Comparison of ENCODE assay signal across 27 cellular contexts in the genomic region with DNA sequence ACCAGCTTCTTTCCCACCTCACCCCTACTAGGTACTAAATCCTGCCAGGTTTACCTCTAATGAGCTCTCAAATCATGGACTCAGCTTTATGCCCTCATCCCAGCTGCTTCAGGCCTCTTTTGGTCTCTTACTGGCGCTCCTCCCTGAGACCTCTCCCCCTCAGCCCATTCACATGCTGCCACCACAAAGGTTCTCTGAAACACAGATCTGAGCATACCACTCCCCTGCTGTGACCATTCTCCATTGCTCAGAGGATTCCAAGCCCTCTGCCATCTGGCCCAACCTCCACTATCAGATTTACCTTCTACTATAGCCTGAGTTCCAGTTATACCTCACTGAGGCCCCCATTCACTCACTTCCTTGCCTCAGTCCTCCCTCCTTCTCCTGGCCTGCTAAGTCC.
A peak's percentile ranks its signal among the peaks of the same experiment; 100 is the strongest.
DNase-seq lines count a peak whose midpoint lies in the region; ATAC-seq and TF ChIP-seq lines count a peak whose summit lies in the region.
"Had no signal": no experiment of that assay in that cellular context is flagged by ENCODE, and none has a peak within 500 bp of the region (broad histone marks: within the 10 kb centered on the region; RNA-seq: fewer than 3 reads in every experiment).

No MANE protein-coding gene starts in this region.

- H3K4me3 ChIP-seq in Karpas-422 (ENCODE audit: low read length) (no peak overlapping the region), neuronal stem cell (ENCODE audit: low read length in 2 of 2) (no peak overlapping the region), WERI-Rb-1 (ENCODE audit: low read depth, low read length) (no peak overlapping the region)
- H3K4me3 ChIP-seq: MG63, spleen, suprapubic skin, vagina had no signal

- no peak overlapping the region for H2BK5ac ChIP-seq in neuronal stem cell (ENCODE audit: low read length)

- peaks cover 63% of the 10 kb centered on the region for H3K79me2 ChIP-seq in Karpas-422 (ENCODE audit: low read length)

- WGBS in neuronal stem cell (ENCODE audit: extremely low coverage in 2 of 2, insufficient read length in 2 of 2, insufficient replicate concordance in 1 of 2), 2 donors = no CpG with 5 or more reads among the region's 1 CpG

- H4K20me1 ChIP-seq in Karpas-422 (ENCODE audit: insufficient read depth, low read depth, low read length) = no peaks in the 10 kb centered on the region

- H4K91ac ChIP-seq in neuronal stem cell (ENCODE audit: low read depth, low read length, poor library complexity) = no peak overlapping the region

- H3K9me2 ChIP-seq in Karpas-422 (replicated peaks; ENCODE audit: insufficient read depth, low read length) = no peaks in the 10 kb centered on the region

- H3K36me3 ChIP-seq in Karpas-422 (ENCODE audit: insufficient read depth, low read length) (0 out of 2 replicates have a peak, but pooled peaks cover 7% of the 10 kb centered on the region), neuronal stem cell (replicated peaks in 1 of 2; ENCODE audit: control insufficient read depth in 2 of 2, insufficient read depth in 2 of 2, low read length in 2 of 2) (no peaks in the 10 kb centered on the region), WERI-Rb-1 (no peaks in the 10 kb centered on the region)
- H3K36me3 ChIP-seq: MG63, suprapubic skin, vagina had no signal

- H3K4me2 ChIP-seq in Karpas-422 (ENCODE audit: low read depth, low read length, poor library complexity, severe bottlenecking) = no peak overlapping the region
- H3K4me2 ChIP-seq in neuronal stem cell (ENCODE audit: insufficient read depth, low read length, poor library complexity, severe bottlenecking) = no peak overlapping the region

- CTCF ChIA-PET in activated CD4-positive, alpha-beta T cell treated with anti-CD3 and anti-CD28 coated beads for 36 hours (lab: Charles Lee) = interaction anchor here (1.4 to 3.2 kb wide), 8 partner anchors 8 to 225 kb away, joined by 4 to 17 read pairs (median 8); no protein-coding TSS in a partner anchor

- no peak overlapping the region for H3K9ac ChIP-seq in Karpas-422 (ENCODE audit: low read length)
- no peak overlapping the region for H3K9ac ChIP-seq in neuronal stem cell (ENCODE audit: low read depth, low read length, poor library complexity)

- no peak overlapping the region for H2AK5ac ChIP-seq in neuronal stem cell (ENCODE audit: low read depth, low read length)

- no peaks in the 10 kb centered on the region for H3K79me1 ChIP-seq in neuronal stem cell (ENCODE audit: low read depth, low read length)

- H3K27me3 Mint-ChIP-seq in activated CD4-positive, alpha-beta T cell treated with anti-CD3 and anti-CD28 coated beads for 36 hours = no peaks in the 10 kb centered on the region
- no peaks in the 10 kb centered on the region for H3K27me3 Mint-ChIP-seq in activated naive CD8-positive, alpha-beta T cell treated with anti-CD3 and anti-CD28 coated beads, Interleukin-2, amount 50 U/mL, for 24 hours
- no peaks in the 10 kb centered on the region for H3K27me3 Mint-ChIP-seq in natural killer cell (ENCODE audit: low read depth in 2 of 2)
- H3K27me3 Mint-ChIP-seq: brain had no signal

- no peak overlapping the region for H3K18ac ChIP-seq in neuronal stem cell (ENCODE audit: low read length)

- no peak overlapping the region for H2BK15ac ChIP-seq in neuronal stem cell (ENCODE audit: low read length)

- H3K27me3 ChIP-seq in Karpas-422 (ENCODE audit: low read length) (no peaks in the 10 kb centered on the region), neuronal stem cell (ENCODE audit: control insufficient read depth in 3 of 3, insufficient read depth in 3 of 3, low read depth in 1 of 3, low read length in 3 of 3) (no peaks in the 10 kb centered on the region), WERI-Rb-1 (ENCODE audit: insufficient read depth, low read depth, severe bottlenecking) (no peaks in the 10 kb centered on the region)
- H3K27me3 ChIP-seq: foreskin keratinocyte, MG63, spleen, suprapubic skin, vagina had no signal

- H3K27ac ChIP-seq in Karpas-422 (ENCODE audit: low read length) (peak overlapping the region; percentile 80), neuronal stem cell (replicated peaks; ENCODE audit: low read length) (no peak overlapping the region), WERI-Rb-1 (no peak overlapping the region)
- H3K27ac ChIP-seq: epithelial cell of prostate, foreskin keratinocyte, suprapubic skin, vagina had no signal

- H2AFZ ChIP-seq in Karpas-422 (ENCODE audit: low read length) (no peak overlapping the region), neuronal stem cell (ENCODE audit: low read length) (no peak overlapping the region)

- H3K23ac ChIP-seq in neuronal stem cell (ENCODE audit: low read depth, low read length, poor library complexity) = no peak overlapping the region

- H3K9me3 Mint-ChIP-seq in activated CD4-positive, alpha-beta T cell treated with anti-CD3 and anti-CD28 coated beads for 36 hours (ENCODE audit: low read depth) = no peaks in the 10 kb centered on the region
- H3K9me3 Mint-ChIP-seq in activated naive CD8-positive, alpha-beta T cell treated with anti-CD3 and anti-CD28 coated beads, Interleukin-2, amount 50 U/mL, for 24 hours = peaks cover 3% of the 10 kb centered on the region
- H3K9me3 Mint-ChIP-seq in natural killer cell = no peaks in the 10 kb centered on the region
- H3K9me3 Mint-ChIP-seq: brain had no signal

- DNase-seq in activated CD4-positive, alpha-beta T cell treated with anti-CD3 and anti-CD28 coated beads for 36 hours = no peak
- DNase-seq in activated CD4-positive, alpha-beta T cell treated with anti-CD3 and anti-CD28 coated beads, Interleukin-2, amount 50 U/mL, for 48 hours = no peak
- DNase-seq in Karpas-422 (no peak), natural killer cell (no peak), pons (ENCODE audit: low spot score) (no peak), neuronal stem cell (ENCODE audit: low spot score) (no peak), WERI-Rb-1 (no peak)
- no peak for DNase-seq in activated naive CD8-positive, alpha-beta T cell treated with anti-CD3 and anti-CD28 coated beads, Interleukin-2, amount 50 U/mL, for 24 hours
- DNase-seq: activated CD8-positive, alpha-beta memory T cell treated with anti-CD3 and anti-CD28 coated beads, Interleukin-2, amount 50 U/mL, for 4 hours; activated naive CD4-positive, alpha-beta T cell treated with Interleukin-2 at 50 U/mL for 16 hours; C1 segment of cervical spinal cord; cortex of kidney; foreskin keratinocyte; HCEC 1CT; MG63; midbrain; NCI-H1436; NCI-H2171; NCI-H69; OCI-M1; SIG-M5; spleen; stimulated activated CD4-positive, alpha-beta T cell treated with anti-CD3 and anti-CD28 coated beads, Interleukin-4, amount 100 ng/mL, for 4 hours had no signal

- H2BK12ac ChIP-seq in neuronal stem cell (ENCODE audit: low read length) = no peak overlapping the region

- H3K4ac ChIP-seq in neuronal stem cell (ENCODE audit: low read length) = no peak overlapping the region

- H3K4me1 ChIP-seq in Karpas-422 (ENCODE audit: low read length) (peaks cover 95% of the 10 kb centered on the region), neuronal stem cell (ENCODE audit: control insufficient read depth in 2 of 2, insufficient read depth in 1 of 2, low read depth in 1 of 2, low read length in 2 of 2) (peaks cover 0 to 2% of the 10 kb centered on the region in 2 donors)
- H3K4me1 ChIP-seq: suprapubic skin had no signal

- intact Hi-C loops in activated CD4-positive, alpha-beta T cell treated with anti-CD3 and anti-CD28 coated beads for 36 hours (cut with DNase I, micrococcal nuclease) = loop anchor here in 1 of 2 experiments (5.0 kb wide), 1 partner anchor 171 kb away; no protein-coding TSS in a partner anchor
- intact Hi-C loops in natural killer cell (cut with micrococcal nuclease) = no loop called here

- TF ChIP-seq CTCF in natural killer cell (IDR thresholded peaks at IDR 0.05) (no peak), WERI-Rb-1 (IDR thresholded peaks at IDR 0.05; ENCODE audit: low read depth, low read length) (no peak)

- no peak overlapping the region for H3K4me3 Mint-ChIP-seq in activated CD4-positive, alpha-beta T cell treated with anti-CD3 and anti-CD28 coated beads for 36 hours
- no peak overlapping the region for H3K4me3 Mint-ChIP-seq in activated naive CD8-positive, alpha-beta T cell treated with anti-CD3 and anti-CD28 coated beads, Interleukin-2, amount 50 U/mL, for 24 hours
- no peak overlapping the region for H3K4me3 Mint-ChIP-seq in natural killer cell
- H3K4me3 Mint-ChIP-seq: brain had no signal

- POLR2A ChIA-PET in activated CD4-positive, alpha-beta T cell treated with anti-CD3 and anti-CD28 coated beads for 36 hours (lab: Charles Lee) = interaction anchor here (0.5 kb wide), 1 partner anchor 60 kb away, joined by 3 read pairs; no protein-coding TSS in a partner anchor

- no peaks in the 10 kb centered on the region for H3K9me3 ChIP-seq in Karpas-422 (ENCODE audit: low read length)
- no peaks in the 10 kb centered on the region for H3K9me3 ChIP-seq in neuronal stem cell (replicated peaks in 1 of 2; ENCODE audit: control insufficient read depth in 2 of 2, insufficient read depth in 1 of 2, low read depth in 1 of 2, low read length in 2 of 2)
- H3K9me3 ChIP-seq in WERI-Rb-1 (ENCODE audit: severe bottlenecking) = no peaks in the 10 kb centered on the region
- H3K9me3 ChIP-seq: MG63, spleen, suprapubic skin, vagina had no signal

- H3K27ac Mint-ChIP-seq in activated CD4-positive, alpha-beta T cell treated with anti-CD3 and anti-CD28 coated beads for 36 hours = peak overlapping the region; percentile 76
- peak overlapping the region; percentile 88 for H3K27ac Mint-ChIP-seq in activated naive CD8-positive, alpha-beta T cell treated with anti-CD3 and anti-CD28 coated beads, Interleukin-2, amount 50 U/mL, for 24 hours
- peak overlapping the region; percentile 72 to 94 for H3K27ac Mint-ChIP-seq in natural killer cell
- H3K27ac Mint-ChIP-seq: brain had no signal

- H3K14ac ChIP-seq in neuronal stem cell (ENCODE audit: low read length) = no peak overlapping the region

- H2BK120ac ChIP-seq in neuronal stem cell (ENCODE audit: low read depth, low read length) = no peak overlapping the region

- no peak overlapping the region for H4K8ac ChIP-seq in neuronal stem cell (ENCODE audit: low read depth, low read length)

- peaks cover 87% of the 10 kb centered on the region for H3K4me1 Mint-ChIP-seq in activated CD4-positive, alpha-beta T cell treated with anti-CD3 and anti-CD28 coated beads for 36 hours
- H3K4me1 Mint-ChIP-seq in activated naive CD8-positive, alpha-beta T cell treated with anti-CD3 and anti-CD28 coated beads, Interleukin-2, amount 50 U/mL, for 24 hours = peaks cover 94% of the 10 kb centered on the region
- peaks cover 88 to 97% of the 10 kb centered on the region in 2 donors for H3K4me1 Mint-ChIP-seq in natural killer cell

- ATAC-seq in activated CD4-positive, alpha-beta T cell treated with anti-CD3 and anti-CD28 coated beads for 36 hours = no peak
- ATAC-seq in activated naive CD8-positive, alpha-beta T cell treated with anti-CD3 and anti-CD28 coated beads, Interleukin-2, amount 50 U/mL, for 24 hours = no peak
- ATAC-seq in natural killer cell = no peak
- ATAC-seq: foreskin keratinocyte had no signal

- H3K36me3 Mint-ChIP-seq in activated CD4-positive, alpha-beta T cell treated with anti-CD3 and anti-CD28 coated beads for 36 hours (ENCODE audit: low read depth) = peaks cover 40% of the 10 kb centered on the region
- H3K36me3 Mint-ChIP-seq in activated naive CD8-positive, alpha-beta T cell treated with anti-CD3 and anti-CD28 coated beads, Interleukin-2, amount 50 U/mL, for 24 hours (ENCODE audit: low read depth) = peaks cover 53% of the 10 kb centered on the region
- H3K36me3 Mint-ChIP-seq in natural killer cell = no peaks in the 10 kb centered on the region
